Comparison of ENCODE assay signal across 32 cellular contexts in genomic region chr6:125325586-125325985, GRCh38.
"Had no signal": no experiment of that assay in that cellular context is flagged by ENCODE, and none has a peak within 500 bp of the region (broad histone marks: within the 10 kb centered on the region; RNA-seq: fewer than 3 reads in every experiment).

No MANE protein-coding gene starts in this region.

- H3K4me3 ChIP-seq: breast epithelium, cardiac muscle cell, coronary artery, dorsolateral prefrontal cortex, gastrocnemius medialis, heart left ventricle had no signal

- ATAC-seq: activated T-helper 17 cell treated with anti-CD3 and anti-CD28 coated beads, Interleukin-2, amount 50 U/mL, for 72 hours; esophagus mucosa; foreskin keratinocyte; gastrocnemius medialis; heart left ventricle; T-helper 17 cell had no signal

- H3K27ac ChIP-seq: breast epithelium, cardiac muscle cell, coronary artery, dorsolateral prefrontal cortex, foreskin keratinocyte, gastrocnemius medialis, heart left ventricle had no signal

- H3K27me3 ChIP-seq: breast epithelium, cardiac muscle cell, gastrocnemius medialis had no signal

- H3K9me3 ChIP-seq: breast epithelium, gastrocnemius medialis, heart left ventricle had no signal

- H3K36me3 ChIP-seq: breast epithelium, cardiac muscle cell, gastrocnemius medialis, heart left ventricle had no signal

- H3K4me1 ChIP-seq: breast epithelium, foreskin keratinocyte, gastrocnemius medialis, heart left ventricle had no signal

- DNase-seq: activated CD4-positive, alpha-beta memory T cell treated with anti-CD3 and anti-CD28 coated beads, Interleukin-2, amount 10 ng/mL, durations not matched to agents 7 days and 5 days; activated CD4-positive, alpha-beta T cell treated with anti-CD3 and anti-CD28 coated beads for 4 hours; activated CD4-positive, alpha-beta T cell treated with anti-CD3 and anti-CD28 coated beads, Interleukin-2, amount 10 ng/mL, durations not matched to agents 7 days and 5 days; activated CD4-positive, alpha-beta T cell treated with anti-CD3 and anti-CD28 coated beads, Interleukin-2, amount 50 U/mL, for 4 hours; activated CD4-positive, CD25-positive, alpha-beta regulatory T cell; activated CD4-positive, CD25-positive, alpha-beta regulatory T cell treated with anti-CD3 and anti-CD28 coated beads, Interleukin-2, amount 50 U/mL, for 72 hours; activated CD8-positive, alpha-beta memory T cell treated with anti-CD3 and anti-CD28 coated beads, Interleukin-2, amount 50 U/mL, for 48 hours; activated effector memory CD4-positive, alpha-beta T cell treated with Interleukin-2 at 50 U/mL for 16 hours; activated gamma-delta T cell treated with Interleukin-2 at 50 U/mL for 16 hours; activated naive CD4-positive, alpha-beta T cell treated with anti-CD3 and anti-CD28 coated beads, Interleukin-2, amount 50 U/mL, for 16 hours; activated naive CD4-positive, alpha-beta T cell treated with Interleukin-2 at 50 U/mL for 16 hours; activated T-cell treated with anti-CD3 and anti-CD28 coated beads for 4 hours; activated T-cell treated with anti-CD3 and anti-CD28 coated beads, Interleukin-2, amount 50 U/mL, for 24 hours; amygdala; aorta; central memory CD4-positive, alpha-beta T cell; cerebellar nuclear complex; dorsolateral prefrontal cortex; effector memory CD4-positive, alpha-beta T cell; endodermal cell; foreskin keratinocyte; gastrocnemius medialis; glutamatergic neuron; heart left ventricle; T-helper 1 cell; T-helper 17 cell; T1000 had no signal
